26 cellular contexts compared by ENCODE assay signal in genomic region chr3:197615430-197615829, GRCh38.
"Had no signal": no experiment of that assay in that cellular context is flagged by ENCODE, and none has a peak within 500 bp of the region (broad histone marks: within the 10 kb centered on the region; RNA-seq: fewer than 3 reads in every experiment).

No MANE protein-coding gene starts in this region.

- DNase-seq: activated CD4-positive, alpha-beta T cell treated with anti-CD3 and anti-CD28 coated beads, Interleukin-2, amount 10 ng/mL, durations not matched to agents 24 days and 14 days; activated CD4-positive, alpha-beta T cell treated with anti-CD3 and anti-CD28 coated beads, Interleukin-2, amount 50 U/mL, for 4 hours; activated CD8-positive, alpha-beta T cell treated with anti-CD3 and anti-CD28 coated beads for 36 hours; activated gamma-delta T cell; activated naive CD4-positive, alpha-beta T cell treated with Interleukin-2 at 50 U/mL for 16 hours; activated naive CD8-positive, alpha-beta T cell treated with anti-CD3 and anti-CD28 coated beads, Interleukin-2, amount 10 ng/mL, durations not matched to agents 7 days and 5 days; activated T-cell treated with anti-CD3 and anti-CD28 coated beads, Interleukin-2, amount 50 U/mL, for 24 hours; body of pancreas; MM.1S; MV-4-11; NCI-H1105; NCI-H1417 treated with DMSO at 0.1 percent for 48 hours; NCI-H1930; NCI-H345; NCI-H510A; NCI-H526; NCI-H748 treated with DMSO at 0.1 percent for 48 hours; OCI-M1; Right ventricle myocardium superior; SW 1271 had no signal

- H3K4me2 ChIP-seq: KMS-11 had no signal

- H3K27ac ChIP-seq: body of pancreas, breast epithelium, KMS-11 had no signal

- H3K9ac ChIP-seq: KMS-11 had no signal

- H3K27me3 ChIP-seq: body of pancreas, breast epithelium had no signal

- H3K4me1 ChIP-seq: body of pancreas, breast epithelium had no signal

- H3K9me3 Mint-ChIP-seq: activated naive CD4-positive, alpha-beta T cell treated with anti-CD3 and anti-CD28 coated beads, Interleukin-2, amount 50 U/mL, for 24 hours had no signal

- H3K4me3 Mint-ChIP-seq: activated CD4-positive, alpha-beta T cell treated with anti-CD3 and anti-CD28 coated beads, Interleukin-2, amount 10 ng/mL, durations not matched to agents 24 days and 14 days; activated CD8-positive, alpha-beta T cell treated with anti-CD3 and anti-CD28 coated beads for 36 hours; activated naive CD4-positive, alpha-beta T cell treated with anti-CD3 and anti-CD28 coated beads, Interleukin-2, amount 50 U/mL, for 24 hours; activated naive CD8-positive, alpha-beta T cell treated with anti-CD3 and anti-CD28 coated beads, Interleukin-2, amount 10 ng/mL, durations not matched to agents 7 days and 5 days; activated T-cell treated with anti-CD3 and anti-CD28 coated beads, Interleukin-2, amount 50 U/mL, for 24 hours; T-helper 2 cell treated with Interferon-gamma antibody and Interleukin-4, amounts not matched to agents 5 μg/mL and 100 μg/mL, for 36 hours had no signal

- ATAC-seq: activated CD8-positive, alpha-beta T cell treated with anti-CD3 and anti-CD28 coated beads for 36 hours; body of pancreas had no signal

- H3K27ac Mint-ChIP-seq: activated CD4-positive, alpha-beta T cell treated with anti-CD3 and anti-CD28 coated beads, Interleukin-2, amount 10 ng/mL, durations not matched to agents 24 days and 14 days; activated CD8-positive, alpha-beta T cell treated with anti-CD3 and anti-CD28 coated beads for 36 hours; activated naive CD4-positive, alpha-beta T cell treated with anti-CD3 and anti-CD28 coated beads, Interleukin-2, amount 50 U/mL, for 24 hours; activated naive CD8-positive, alpha-beta T cell treated with anti-CD3 and anti-CD28 coated beads, Interleukin-2, amount 10 ng/mL, durations not matched to agents 7 days and 5 days; activated T-cell treated with anti-CD3 and anti-CD28 coated beads, Interleukin-2, amount 50 U/mL, for 24 hours; T-helper 2 cell treated with Interferon-gamma antibody and Interleukin-4, amounts not matched to agents 5 μg/mL and 100 μg/mL, for 36 hours had no signal

- H3K36me3 ChIP-seq: breast epithelium had no signal

- H3K27me3 Mint-ChIP-seq: activated CD4-positive, alpha-beta T cell treated with anti-CD3 and anti-CD28 coated beads, Interleukin-2, amount 10 ng/mL, durations not matched to agents 24 days and 14 days; activated CD8-positive, alpha-beta T cell treated with anti-CD3 and anti-CD28 coated beads for 36 hours; activated naive CD4-positive, alpha-beta T cell treated with anti-CD3 and anti-CD28 coated beads, Interleukin-2, amount 50 U/mL, for 24 hours; activated naive CD8-positive, alpha-beta T cell treated with anti-CD3 and anti-CD28 coated beads, Interleukin-2, amount 10 ng/mL, durations not matched to agents 7 days and 5 days; activated T-cell treated with anti-CD3 and anti-CD28 coated beads, Interleukin-2, amount 50 U/mL, for 24 hours had no signal

- H3K9me3 ChIP-seq: body of pancreas, breast epithelium had no signal

- H3K4me3 ChIP-seq: body of pancreas, breast epithelium had no signal

- FAIRE-seq: astrocyte, TTC549 had no signal
